In genomic region chr2:94947097-94948016, GRCh38 we compare ENCODE assay signal across 25 cellular contexts.
"Had no signal": no experiment of that assay in that cellular context is flagged by ENCODE, and none has a peak within 500 bp of the region (broad histone marks: within the 10 kb centered on the region; RNA-seq: fewer than 3 reads in every experiment).

No MANE protein-coding gene starts in this region.

- H3K4me1 ChIP-seq: left ventricle myocardium inferior, neural progenitor cell, stomach, tibial artery, upper lobe of right lung, uterus had no signal

- H3K4me3 ChIP-seq: hepatocyte, left ventricle myocardium inferior, lung, neural progenitor cell, ovary, skin epidermis, stomach, thoracic aorta, tibial artery, upper lobe of right lung, uterus had no signal

- H3K27ac ChIP-seq: hepatocyte, left ventricle myocardium inferior, neural progenitor cell, ovary, skin epidermis, stomach, thoracic aorta, tibial artery, upper lobe of right lung, uterus had no signal

- DNase-seq: islet precursor cell; left ventricle myocardium inferior; mesendoderm; naive B cell; natural killer cell; nephron progenitor cell; ovary; retina; right cardiac atrium; stimulated activated CD4-positive, alpha-beta T cell treated with anti-CD3 and anti-CD28 coated beads, Interleukin-12 subunit alpha, Interleukin-12 subunit beta, amount 100 ng/mL, for 4 hours; stimulated activated CD4-positive, alpha-beta T cell treated with anti-CD3 and anti-CD28 coated beads, Interleukin-15, amount 100 ng/mL, for 24 hours; stimulated activated CD4-positive, alpha-beta T cell treated with anti-CD3 and anti-CD28 coated beads, Interleukin-2, amount 100 ng/mL, for 24 hours; stimulated activated CD4-positive, alpha-beta T cell treated with anti-CD3 and anti-CD28 coated beads, Interleukin-4, amount 100 ng/mL, for 1 hour; stimulated activated naive B cell treated with anti-CD40 and anti-IgM and Interleukin-4, amounts not matched to agents 10 μg/mL and 1 μg/mL and 100 μg/mL, for 72 hours; stimulated activated naive CD8-positive, alpha-beta T cell treated with anti-CD3 and anti-CD28 coated beads, Interleukin-15, Interleukin-2, amounts not matched to agents 100 U/mL and 50 U/mL, for 24 hours; stomach; tibial artery; trophoblast cell; upper lobe of right lung; uterus had no signal

- H3K36me3 ChIP-seq: left ventricle myocardium inferior, neural progenitor cell, ovary, stomach, thoracic aorta, tibial artery, upper lobe of right lung, uterus had no signal

- H3K9me3 ChIP-seq: left ventricle myocardium inferior, ovary, stomach, thoracic aorta, tibial artery, upper lobe of right lung, uterus had no signal

- H3K27me3 ChIP-seq: hepatocyte, neural progenitor cell, ovary, stomach, tibial artery, upper lobe of right lung, uterus had no signal
